30 cellular contexts compared by ENCODE assay signal in genomic region chr3:8457039-8457438, GRCh38. TPM values are rescaled to one million over a fixed set of nuclear protein-coding genes. Genes with fewer than 3 reads are reported as not detected.
DNase-seq lines count a peak whose midpoint lies in the region; ATAC-seq, FAIRE-seq and TF ChIP-seq lines count a peak whose summit lies in the region.
"Had no signal": no experiment of that assay in that cellular context is flagged by ENCODE, and none has a peak within 500 bp of the region (broad histone marks: within the 10 kb centered on the region; RNA-seq: fewer than 3 reads in every experiment).

No MANE protein-coding gene starts in this region.

- FAIRE-seq in A549 (lab: Jason Lieb, UNC) (no peak), RCC 7860 (lab: Jason Lieb, UNC) (no peak)
- FAIRE-seq: endothelial cell of umbilical vein had no signal

- WGBS in A549 (ENCODE audit: missing lambda C conversion rate) = 68% methylated on average over 1 of the region's 1 CpG

- POLR2A ChIA-PET in A549 (lab: Yijun Ruan, JAX) (interaction anchor here (1.2 to 4.5 kb wide), 4 partner anchors 12 to 52 kb away, joined by 3 to 51 read pairs (median 16); partner anchors contain the start of gene LMCD1), HEK293 (lab: Yijun Ruan, JAX) (interaction anchor here (1.2 kb wide), 1 partner anchor 44 kb away, joined by 4 read pairs; the partner anchor contains the start of gene LMCD1)

- H3K9me3 ChIP-seq in A549 = no peaks in the 10 kb centered on the region
- H3K9me3 ChIP-seq in HEK293 (ENCODE audit: control insufficient read depth, insufficient read depth, low read depth, low read length) = no peaks in the 10 kb centered on the region
- H3K9me3 ChIP-seq: Caco-2, ovary, spleen, testis, vagina had no signal

- H3K27ac ChIP-seq in A549 = peak overlapping the region; percentile 72 to 83
- no peak overlapping the region for H3K27ac ChIP-seq in HEK293 (ENCODE audit: extremely low read depth, low read depth, low read length)
- H3K27ac ChIP-seq: dorsolateral prefrontal cortex, foreskin keratinocyte, ovary, testis, vagina had no signal

- H3K4me1 ChIP-seq in A549 (peaks cover 29% of the 10 kb centered on the region), HEK293 (ENCODE audit: control insufficient read depth, insufficient read depth, low read length) (no peaks in the 10 kb centered on the region)
- H3K4me1 ChIP-seq: foreskin keratinocyte, spleen, testis, vagina had no signal

- H3K36me3 ChIP-seq in HEK293 (ENCODE audit: control insufficient read depth in 2 of 2, insufficient read depth in 1 of 2, low read length in 2 of 2) = no peaks in the 10 kb centered on the region
- H3K36me3 ChIP-seq: ovary, spleen, vagina had no signal

- H3K4me2 ChIP-seq in A549 = peak overlapping the region; percentile 80

- TF ChIP-seq RAD21 in A549 (conservative IDR thresholded peaks at IDR 0.05 in 1 of 2, IDR thresholded peaks at IDR 0.05 in 1 of 2) = no peak

- CTCF ChIA-PET in A549 (lab: Yijun Ruan, JAX) = interaction anchor here (0.9 to 5.0 kb wide), 6 partner anchors 8 to 44 kb away, joined by 3 to 42 read pairs (median 4); partner anchors contain the start of gene LMCD1
- CTCF ChIA-PET in HEK293 (lab: Yijun Ruan, JAX) = interaction anchor here (0.6 to 1.0 kb wide), 4 partner anchors 15 to 1485 kb away, joined by 3 to 6 read pairs (median 4); no protein-coding TSS in a partner anchor

- ATAC-seq in A549 (no peak), HG02759 (IDR thresholded peaks at IDR 0.05; ENCODE audit: unreplicated experiment) (no peak)
- ATAC-seq: activated CD4-positive, alpha-beta T cell treated with anti-CD3 and anti-CD28 coated beads for 36 hours; foreskin keratinocyte; stimulated activated memory B cell treated with anti-CD40 and anti-IgM and Interleukin-4, amounts not matched to agents 10 μg/mL and 1 μg/mL and 100 μg/mL, for 72 hours had no signal

- TF ChIP-seq CTCF in A549 (IDR thresholded peaks at IDR 0.05) = no peak
- no peak for TF ChIP-seq CTCF in HEK293 (tag by site-specific recombination; IDR thresholded peaks at IDR 0.05)
- TF ChIP-seq CTCF in cardiac fibroblast (IDR thresholded peaks at IDR 0.05; ENCODE audit: low read depth, low read length) = no peak

- TF ChIP-seq POLR2A in A549 (IDR thresholded peaks at IDR 0.05; ENCODE audit: low read length) = no peak

- DNase-seq in A549 (ENCODE audit: low read depth in 1 of 2, low spot score in 1 of 2) (no peak), cardiac fibroblast (ENCODE audit: low read depth in 2 of 2) (peak; percentile 64 to 72), iris pigment epithelial cell (ENCODE audit: low read depth) (peak; percentile 25), RCC 7860 (ENCODE audit: low spot score) (no peak), DMS79 treated with DMSO at 0.1 percent for 48 hours (lab: John Stamatoyannopoulos, UW) (no peak), Kasumi-1 (lab: John Stamatoyannopoulos, UW) (no peak)
- DNase-seq: activated CD4-positive, alpha-beta T cell treated with anti-CD3 and anti-CD28 coated beads for 36 hours; activated naive CD4-positive, alpha-beta T cell treated with Interleukin-2 at 50 U/mL for 16 hours; activated T-cell treated with anti-CD3 and anti-CD28 coated beads, Interleukin-2, amount 50 U/mL, for 24 hours; amniotic stem cell; C1 segment of cervical spinal cord; Caco-2; caudate nucleus; dorsolateral prefrontal cortex; foreskin keratinocyte; KG1; naive B cell; NCI-H2171; NCI-H526; ovary; retina; spleen; stimulated activated CD4-positive, alpha-beta T cell treated with anti-CD3 and anti-CD28 coated beads, Interleukin-2, amount 100 ng/mL, for 48 hours; T-helper 2 cell; testis had no signal

- TF ChIP-seq EP300 in A549 (IDR thresholded peaks at IDR 0.05) = no peak

- no peak overlapping the region for H3K4me3 ChIP-seq in A549
- H3K4me3 ChIP-seq in HEK293 (ENCODE audit: low read depth, low read length) = no peak overlapping the region
- no peak overlapping the region for H3K4me3 ChIP-seq in cardiac fibroblast (replicated peaks in 1 of 2; ENCODE audit: low read depth in 2 of 2, low read length in 2 of 2)
- H3K4me3 ChIP-seq: dorsolateral prefrontal cortex, ovary, spleen, testis, vagina had no signal

TF ChIP-seq in A549, 52 proteins besides CTCF, POLR2A, EP300 and RAD21:
- TF ChIP-seq HOXB13 (CRISPR knock-in tag; IDR thresholded peaks at IDR 0.05; ENCODE audit: low read depth) (no peak), FOSL2 (IDR thresholded peaks at IDR 0.05) (no peak), FOSL2 (CRISPR knock-in tag; IDR thresholded peaks at IDR 0.05) (peak; percentile 21; the same call in 1 of the 2 replicates)
TF ChIP-seq in A549: peak in this region for 1.

TF ChIP-seq in HEK293, 187 proteins besides CTCF, POLR2A, EP300 and RAD21:
- TF ChIP-seq ZNF777 (tag by site-specific recombination; IDR thresholded peaks at IDR 0.05; ENCODE audit: borderline replicate concordance) = no peak
- no peak for TF ChIP-seq WT1 (tag by site-specific recombination; IDR thresholded peaks at IDR 0.05)
- TF ChIP-seq ATF2 (tag by site-specific recombination; IDR thresholded peaks at IDR 0.05; ENCODE audit: low read depth) = peak; percentile 59
- TF ChIP-seq GFI1B (tag by site-specific recombination; IDR thresholded peaks at IDR 0.05) = no peak
- TF ChIP-seq ZNF37A (tag by site-specific recombination; IDR thresholded peaks at IDR 0.05) = no peak
- no peak for TF ChIP-seq ZNF501 (tag by site-specific recombination; IDR thresholded peaks at IDR 0.05)
- no peak for TF ChIP-seq ZNF121 (tag by site-specific recombination; IDR thresholded peaks at IDR 0.05)
TF ChIP-seq in HEK293: peak in this region for 1.

RNA-seq across cellular contexts. Expression of gene LMCD1, which starts 44.6 kb away (rescaled TPM):
- polyA plus RNA-seq in A549 (2011; rRNA removed) (85.4 and 86.1 TPM in 2 replicates), A549 (2017; fragmentation: RNase III; extraction: RNeasy Plus Mini Kit Qiagen cat#74134 plus additional on column Dnase treatment) (64.3 to 73.2 TPM (median 67.7 TPM) in 3 replicates)
- 107 and 123 TPM in 2 replicates for polyA plus RNA-seq in A549 (2012; cell fraction: cytosol; rRNA removed)
- polyA plus RNA-seq in A549 (2012; cell fraction: nucleus; rRNA removed) = 121 and 126 TPM in 2 replicates
- 51.7 and 55.9 TPM in 2 replicates for polyA minus RNA-seq in A549 (2011; rRNA and poly(A)+ RNA removed)

Comparison
In these comparisons a context has a peak if more than half of its experiments do, and no peak if none do; other contexts are left out.
1. DNase-seq: peak in cardiac fibroblast (2 of 2) and iris pigment epithelial cell (single experiment); none in A549 (0 of 2), RCC 7860 (single experiment), DMS79 treated with DMSO at 0.1 percent for 48 hours (single experiment) and Kasumi-1 (0 of 2).